ENCODE assay signal across 20 cellular contexts in the genomic region with DNA sequence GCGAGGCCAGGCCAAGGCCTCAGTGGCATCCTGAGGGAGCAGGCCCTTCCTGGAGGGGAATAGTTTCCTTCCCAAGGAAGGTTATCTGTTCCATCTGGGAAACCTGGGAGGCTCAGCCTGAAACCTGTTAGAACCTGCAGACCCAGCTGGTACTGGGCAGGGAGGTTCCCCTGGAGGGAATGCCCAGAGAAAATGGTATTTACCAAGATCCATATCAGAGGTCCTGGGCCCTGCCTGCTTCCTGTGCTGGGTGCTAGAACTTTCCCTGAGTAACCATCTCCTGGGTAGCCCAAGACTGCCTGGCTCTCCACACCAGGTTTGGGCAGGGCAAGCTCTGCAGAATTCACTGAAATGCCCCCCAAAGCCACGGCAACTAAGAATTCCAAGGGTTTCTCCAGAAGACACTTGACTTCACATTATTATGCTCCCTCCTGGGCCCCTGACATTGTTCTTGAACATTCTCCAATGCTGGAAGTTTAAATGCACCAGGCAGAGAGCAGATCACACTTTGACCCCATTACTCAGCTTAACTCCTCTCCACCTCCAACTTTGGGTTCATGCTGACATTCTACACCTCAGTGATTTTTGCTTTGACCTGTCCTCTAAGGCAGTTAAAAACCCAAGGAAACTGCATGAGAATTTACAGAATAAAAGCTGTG. TPM values are rescaled to one million over a fixed set of nuclear protein-coding genes. Genes with fewer than 3 reads are reported as not detected.
DNase-seq lines count a peak whose midpoint lies in the region; ATAC-seq and TF ChIP-seq lines count a peak whose summit lies in the region.
"Had no signal": no experiment of that assay in that cellular context is flagged by ENCODE, and none has a peak within 500 bp of the region (broad histone marks: within the 10 kb centered on the region; RNA-seq: fewer than 3 reads in every experiment).

No MANE protein-coding gene starts in this region.

- POLR2A ChIA-PET in SK-N-SH (lab: Yijun Ruan, JAX): no interaction called here

- H3K4me3 ChIP-seq in SK-N-SH (ENCODE audit: low read depth in 2 of 2, low read length in 1 of 2) (peak overlapping the region in 1 of 2 experiments; percentile 74; a peak in 2 of 4 replicates), esophagus (ENCODE audit: low read depth in 1 of 2, low read length in 2 of 2) (peak overlapping the region; percentile 54 to 65), vagina (peak overlapping the region; percentile 59 to 65), aorta (ENCODE audit: low read length in 2 of 2) (no peak overlapping the region)
- H3K4me3 ChIP-seq: psoas muscle had no signal

- H3K79me2 ChIP-seq in SK-N-SH (ENCODE audit: insufficient read depth): peaks cover 55% of the 10 kb centered on the region

- H3K4me2 ChIP-seq in SK-N-SH: peak overlapping the region; percentile 96

- H3K4me3 Mint-ChIP-seq in nephron: peak overlapping the region; percentile 24 to 82 (median 47)
- H3K4me3 Mint-ChIP-seq in activated CD8-positive, alpha-beta memory T cell treated with anti-CD3 and anti-CD28 coated beads, Interleukin-2, amount 10 ng/mL, durations not matched to agents 7 days and 5 days: no peak overlapping the region
- H3K4me3 Mint-ChIP-seq in stimulated activated memory B cell treated with anti-CD40 and anti-IgM and Interleukin-4, amounts not matched to agents 10 μg/mL and 1 μg/mL and 100 μg/mL, for 72 hours: no peak overlapping the region
- H3K4me3 Mint-ChIP-seq: activated CD4-positive, alpha-beta T cell treated with anti-CD3 and anti-CD28 coated beads, Interleukin-2, amount 10 ng/mL, durations not matched to agents 7 days and 5 days; dendritic cell treated with granulocyte-macrophage colony-stimulating factor and Interleukin-4, amounts not matched to agents 40 ng/mL and 50 ng/mL, for 4 days; T-helper 2 cell treated with Interferon-gamma antibody and Interleukin-4, amounts not matched to agents 5 μg/mL and 100 μg/mL, for 36 hours had no signal

- no peaks in the 10 kb centered on the region for H3K9me2 ChIP-seq in SK-N-SH

- H3K27me3 Mint-ChIP-seq in nephron (ENCODE audit: low read depth): peaks cover 57% of the 10 kb centered on the region
- H3K27me3 Mint-ChIP-seq in activated CD8-positive, alpha-beta memory T cell treated with anti-CD3 and anti-CD28 coated beads, Interleukin-2, amount 10 ng/mL, durations not matched to agents 7 days and 5 days: peaks cover 69% of the 10 kb centered on the region
- peaks cover 86% of the 10 kb centered on the region for H3K27me3 Mint-ChIP-seq in stimulated activated memory B cell treated with anti-CD40 and anti-IgM and Interleukin-4, amounts not matched to agents 10 μg/mL and 1 μg/mL and 100 μg/mL, for 72 hours

- TF ChIP-seq POLR2A in vagina (IDR thresholded peaks at IDR 0.05): no peak

- H3K36me3 Mint-ChIP-seq in nephron (ENCODE audit: low read depth): no peaks in the 10 kb centered on the region
- H3K36me3 Mint-ChIP-seq in activated CD8-positive, alpha-beta memory T cell treated with anti-CD3 and anti-CD28 coated beads, Interleukin-2, amount 10 ng/mL, durations not matched to agents 7 days and 5 days: no peaks in the 10 kb centered on the region
- no peaks in the 10 kb centered on the region for H3K36me3 Mint-ChIP-seq in stimulated activated memory B cell treated with anti-CD40 and anti-IgM and Interleukin-4, amounts not matched to agents 10 μg/mL and 1 μg/mL and 100 μg/mL, for 72 hours

- CTCF ChIA-PET in SK-N-SH (lab: Yijun Ruan, JAX): interaction anchor here (1.0 to 2.8 kb wide), 7 partner anchors 17 to 596 kb away, joined by 3 to 11 read pairs (median 3); no protein-coding TSS in a partner anchor
- CTCF ChIA-PET in activated CD8-positive, alpha-beta memory T cell treated with anti-CD3 and anti-CD28 coated beads, Interleukin-2, amount 10 ng/mL, durations not matched to agents 7 days and 5 days (lab: Charles Lee): no interaction called here

- H3F3A ChIP-seq in SK-N-SH (replicated peaks; ENCODE audit: insufficient read depth): peaks cover 22% of the 10 kb centered on the region

- H3K36me3 ChIP-seq in SK-N-SH (replicated peaks in 1 of 2; ENCODE audit: control insufficient read depth in 1 of 2, insufficient read depth in 2 of 2, low read length in 1 of 2) (no peaks in the 10 kb centered on the region), esophagus (ENCODE audit: control insufficient read depth in 2 of 2, insufficient read depth in 2 of 2, low read length in 1 of 2) (no peaks in the 10 kb centered on the region), vagina (no peaks in the 10 kb centered on the region), aorta (ENCODE audit: control insufficient read depth in 1 of 2, insufficient read depth in 2 of 2, low read length in 1 of 2) (no peaks in the 10 kb centered on the region)

- H3K9me3 ChIP-seq in SK-N-SH (no peaks in the 10 kb centered on the region), esophagus (ENCODE audit: control insufficient read depth in 2 of 2, insufficient read depth in 1 of 2, low read depth in 1 of 2, low read length in 1 of 2) (no peaks in the 10 kb centered on the region), vagina (no peaks in the 10 kb centered on the region), aorta (ENCODE audit: control insufficient read depth, low read length) (no peaks in the 10 kb centered on the region)
- H3K9me3 ChIP-seq: psoas muscle had no signal

- H4K20me1 ChIP-seq in SK-N-SH (ENCODE audit: insufficient read depth): no peaks in the 10 kb centered on the region

- no peaks in the 10 kb centered on the region for H3K27me3 ChIP-seq in SK-N-SH (ENCODE audit: insufficient read depth)
- H3K27me3 ChIP-seq in esophagus (ENCODE audit: control insufficient read depth in 1 of 2, insufficient read depth in 2 of 2, low read length in 2 of 2): no peaks in the 10 kb centered on the region
- H3K27me3 ChIP-seq in vagina: no peaks in the 10 kb centered on the region
- no peaks in the 10 kb centered on the region for H3K27me3 ChIP-seq in aorta (ENCODE audit: control insufficient read depth in 1 of 2, insufficient read depth in 2 of 2, low read length in 1 of 2)

- peak overlapping the region; percentile 81 for H2AFZ ChIP-seq in SK-N-SH (ENCODE audit: low read depth)

- TF ChIP-seq CTCF in SK-N-SH (IDR thresholded peaks at IDR 0.05) (no peak), nephron (IDR thresholded peaks at IDR 0.05; ENCODE audit: unreplicated experiment in 3 of 3) (no peak), vagina (IDR thresholded peaks at IDR 0.05) (no peak)

- H3K9me3 Mint-ChIP-seq in nephron: no peaks in the 10 kb centered on the region
- H3K9me3 Mint-ChIP-seq in activated CD8-positive, alpha-beta memory T cell treated with anti-CD3 and anti-CD28 coated beads, Interleukin-2, amount 10 ng/mL, durations not matched to agents 7 days and 5 days (ENCODE audit: low read depth): no peaks in the 10 kb centered on the region
- no peaks in the 10 kb centered on the region for H3K9me3 Mint-ChIP-seq in stimulated activated memory B cell treated with anti-CD40 and anti-IgM and Interleukin-4, amounts not matched to agents 10 μg/mL and 1 μg/mL and 100 μg/mL, for 72 hours
- H3K9me3 Mint-ChIP-seq: activated CD4-positive, alpha-beta T cell treated with anti-CD3 and anti-CD28 coated beads, Interleukin-2, amount 10 ng/mL, durations not matched to agents 7 days and 5 days; dendritic cell treated with granulocyte-macrophage colony-stimulating factor and Interleukin-4, amounts not matched to agents 40 ng/mL and 50 ng/mL, for 4 days; T-helper 2 cell treated with Interferon-gamma antibody and Interleukin-4, amounts not matched to agents 5 μg/mL and 100 μg/mL, for 36 hours had no signal

- H3K9ac ChIP-seq in SK-N-SH: peak overlapping the region; percentile 64

- 95% methylated on average over 2 of the region's 2 CpGs for WGBS in SK-N-SH (ENCODE audit: low lambda C conversion rate)
- 53 to 63% methylated on average over 2 of the region's 2 CpGs for WGBS in esophagus, 2 donors
- WGBS in aorta, 2 donors: 92 to 96% methylated on average over 2 of the region's 2 CpGs

- no peak for DNase-seq in SK-N-SH
- DNase-seq in vagina (ENCODE audit: extremely low spot score in 2 of 2): no peak
- DNase-seq in activated CD8-positive, alpha-beta memory T cell treated with anti-CD3 and anti-CD28 coated beads, Interleukin-2, amount 10 ng/mL, durations not matched to agents 7 days and 5 days: no peak
- DNase-seq in aorta: no peak
- DNase-seq: 8988T; activated CD4-positive, alpha-beta T cell treated with anti-CD3 and anti-CD28 coated beads, Interleukin-2, amount 10 ng/mL, durations not matched to agents 7 days and 5 days; activated T-cell treated with anti-CD3 and anti-CD28 coated beads, Interleukin-2, amount 50 U/mL, for 48 hours; foreskin melanocyte; GF-D8; midbrain; NCI-H2029; psoas muscle; RPMI8226; trophoblast cell had no signal

- intact Hi-C loops in vagina (cut with DNase I): no loop called here
- intact Hi-C loops in aorta (cut with DNase I): no loop called here

- H3K4me1 ChIP-seq in SK-N-SH (ENCODE audit: control insufficient read depth in 1 of 2, insufficient read depth in 2 of 2, low read depth in 1 of 2, low read length in 1 of 2): peaks cover 28 to 33% of the 10 kb centered on the region in 2 experiments
- peaks cover 0 to 7% of the 10 kb centered on the region in 2 donors for H3K4me1 ChIP-seq in esophagus (ENCODE audit: control insufficient read depth in 2 of 2, insufficient read depth in 2 of 2, low read length in 1 of 2)
- H3K4me1 ChIP-seq in vagina: peaks cover 57% of the 10 kb centered on the region
- H3K4me1 ChIP-seq in aorta (ENCODE audit: control insufficient read depth in 1 of 2, insufficient read depth in 2 of 2, low read length in 2 of 2): no peaks in the 10 kb centered on the region

- ATAC-seq in SK-N-SH treated with all-trans-retinoic acid at 6 μM for 48 hours (no peak), aorta (ENCODE audit: low FRiP score) (no peak)
- no peak for ATAC-seq in activated CD8-positive, alpha-beta memory T cell treated with anti-CD3 and anti-CD28 coated beads, Interleukin-2, amount 10 ng/mL, durations not matched to agents 7 days and 5 days
- ATAC-seq in stimulated activated memory B cell treated with anti-CD40 and anti-IgM and Interleukin-4, amounts not matched to agents 10 μg/mL and 1 μg/mL and 100 μg/mL, for 72 hours: no peak
- ATAC-seq: psoas muscle had no signal

- H3K27ac ChIP-seq in SK-N-SH (ENCODE audit: low read depth in 2 of 2, low read length in 1 of 2) (peak overlapping the region in 1 of 2 experiments; percentile 60; a peak in 2 of 4 replicates), esophagus (ENCODE audit: low read depth in 2 of 2, low read length in 1 of 2) (peak overlapping the region; percentile 16 to 69), vagina (peak overlapping the region; percentile 56), aorta (ENCODE audit: low read depth in 1 of 2, low read length in 2 of 2) (no peak overlapping the region)
- H3K27ac ChIP-seq: psoas muscle had no signal

- TF ChIP-seq EP300 in SK-N-SH (IDR thresholded peaks at IDR 0.05; ENCODE audit: borderline replicate concordance in 1 of 2, low read depth in 1 of 2, low read length in 1 of 2): no peak

- no peak for TF ChIP-seq RAD21 in SK-N-SH (IDR thresholded peaks at IDR 0.05; ENCODE audit: low read length)

- H3K4me1 Mint-ChIP-seq in nephron: peaks cover 33% of the 10 kb centered on the region
- H3K4me1 Mint-ChIP-seq in activated CD8-positive, alpha-beta memory T cell treated with anti-CD3 and anti-CD28 coated beads, Interleukin-2, amount 10 ng/mL, durations not matched to agents 7 days and 5 days: peaks cover 30% of the 10 kb centered on the region
- H3K4me1 Mint-ChIP-seq in stimulated activated memory B cell treated with anti-CD40 and anti-IgM and Interleukin-4, amounts not matched to agents 10 μg/mL and 1 μg/mL and 100 μg/mL, for 72 hours: peaks cover 17% of the 10 kb centered on the region

- H3K27ac Mint-ChIP-seq in nephron: peak overlapping the region; percentile 54 to 82 (median 73)
- no peak overlapping the region for H3K27ac Mint-ChIP-seq in activated CD8-positive, alpha-beta memory T cell treated with anti-CD3 and anti-CD28 coated beads, Interleukin-2, amount 10 ng/mL, durations not matched to agents 7 days and 5 days
- H3K27ac Mint-ChIP-seq in stimulated activated memory B cell treated with anti-CD40 and anti-IgM and Interleukin-4, amounts not matched to agents 10 μg/mL and 1 μg/mL and 100 μg/mL, for 72 hours: no peak overlapping the region
- H3K27ac Mint-ChIP-seq: activated CD4-positive, alpha-beta T cell treated with anti-CD3 and anti-CD28 coated beads, Interleukin-2, amount 10 ng/mL, durations not matched to agents 7 days and 5 days; dendritic cell treated with granulocyte-macrophage colony-stimulating factor and Interleukin-4, amounts not matched to agents 40 ng/mL and 50 ng/mL, for 4 days; T-helper 2 cell treated with Interferon-gamma antibody and Interleukin-4, amounts not matched to agents 5 μg/mL and 100 μg/mL, for 36 hours had no signal

RNA-seq across cellular contexts. Expression of a gene that starts 2.0 kb away (rescaled TPM):
- polyA plus RNA-seq in SK-N-SH (2012; rRNA removed): 39.4 and 44.3 TPM in 2 replicates
- 32.6 and 41.3 TPM in 2 replicates for polyA plus RNA-seq in SK-N-SH (2012; cell fraction: cytosol; rRNA removed)
- 25.4 and 33.6 TPM in 2 replicates for polyA plus RNA-seq in SK-N-SH (2012; cell fraction: nucleus; rRNA removed)
- polyA plus RNA-seq in esophagus: 10 to 100 TPM; 32.2 to 35.0 TPM
- total RNA-seq in vagina: 89.6 TPM
- under 1 TPM in 1 of 2 experiments, not detected in 1; 0.12 TPM for total RNA-seq in activated CD8-positive, alpha-beta memory T cell treated with anti-CD3 and anti-CD28 coated beads, Interleukin-2, amount 10 ng/mL, durations not matched to agents 7 days and 5 days
- 10 to 100 TPM; 11.0 to 29.7 TPM for total RNA-seq in aorta
- polyA plus RNA-seq in aorta: 1 to 10 TPM; 2.7 to 4.5 TPM
- total RNA-seq: activated CD4-positive, alpha-beta T cell treated with anti-CD3 and anti-CD28 coated beads, Interleukin-2, amount 10 ng/mL, durations not matched to agents 7 days and 5 days had no signal

Comparison
In these comparisons a context has a peak if more than half of its experiments do, and no peak if none do; other contexts are left out.
1. H3K27ac ChIP-seq: peak in esophagus (2 of 2) and vagina (single experiment); none in aorta (0 of 2).
2. H3K4me3 ChIP-seq: peak in esophagus (2 of 2) and vagina (2 of 2); none in aorta (0 of 2).
3. H3K27ac Mint-ChIP-seq: peak in nephron (3 of 3); none in activated CD8-positive, alpha-beta memory T cell treated with anti-CD3 and anti-CD28 coated beads, Interleukin-2, amount 10 ng/mL, durations not matched to agents 7 days and 5 days (single experiment) and stimulated activated memory B cell treated with anti-CD40 and anti-IgM and Interleukin-4, amounts not matched to agents 10 μg/mL and 1 μg/mL and 100 μg/mL, for 72 hours (single experiment).
4. H3K4me3 Mint-ChIP-seq: peak in nephron (3 of 3); none in activated CD8-positive, alpha-beta memory T cell treated with anti-CD3 and anti-CD28 coated beads, Interleukin-2, amount 10 ng/mL, durations not matched to agents 7 days and 5 days (single experiment) and stimulated activated memory B cell treated with anti-CD40 and anti-IgM and Interleukin-4, amounts not matched to agents 10 μg/mL and 1 μg/mL and 100 μg/mL, for 72 hours (single experiment).
5. RNA of a gene that starts 2.0 kb away (total RNA-seq): 89.6 TPM in vagina (single experiment) and 11.0 to 29.7 TPM in aorta; 0.12 TPM in activated CD8-positive, alpha-beta memory T cell treated with anti-CD3 and anti-CD28 coated beads, Interleukin-2, amount 10 ng/mL, durations not matched to agents 7 days and 5 days; every median in the first group is over 10 times any median in the second.